13 cellular contexts compared by ENCODE assay signal in genomic region chr5:170451764-170452365, GRCh38. TPM values are rescaled to one million over a fixed set of nuclear protein-coding genes. Genes with fewer than 3 reads are reported as not detected.
DNase-seq lines count a peak whose midpoint lies in the region; ATAC-seq, FAIRE-seq and TF ChIP-seq lines count a peak whose summit lies in the region.
"Had no signal": no experiment of that assay in that cellular context is flagged by ENCODE, and none has a peak within 500 bp of the region (broad histone marks: within the 10 kb centered on the region; RNA-seq: fewer than 3 reads in every experiment).

No MANE protein-coding gene starts in this region.

- peak; percentile 90 to 95 for ATAC-seq in A549
- ATAC-seq in HG03039 (IDR thresholded peaks at IDR 0.05; ENCODE audit: unreplicated experiment) = no peak

- CTCF ChIA-PET in A549 (lab: Yijun Ruan, JAX) = interaction anchor here (0.6 to 4.2 kb wide), 5 partner anchors 17 to 180 kb away, joined by 3 to 25 read pairs (median 5); no protein-coding TSS in a partner anchor

- no peak for TF ChIP-seq EP300 in A549 (IDR thresholded peaks at IDR 0.05)

- POLR2A ChIA-PET in A549 (lab: Yijun Ruan, JAX) = no interaction called here

- peak overlapping the region in 1 of 2 experiments; percentile 70; a peak in 3 of 6 replicates for H3K27ac ChIP-seq in A549
- H3K27ac ChIP-seq: tibial artery had no signal

- no peak for FAIRE-seq in A549 (lab: Jason Lieb, UNC)
- FAIRE-seq: H1, TTC549 had no signal

- no peak overlapping the region for H3K4me3 ChIP-seq in A549
- H3K4me3 ChIP-seq: tibial artery had no signal

- TF ChIP-seq POLR2A in A549 (IDR thresholded peaks at IDR 0.05; ENCODE audit: low read length) = no peak

- H3K4me1 ChIP-seq in A549 = peaks cover 11% of the 10 kb centered on the region
- H3K4me1 ChIP-seq: tibial artery had no signal

- peak; percentile 28 to 40 for DNase-seq in A549 (ENCODE audit: low read depth in 1 of 2, low spot score in 1 of 2)
- DNase-seq in HPDE6-E6E7 (ENCODE audit: extremely low spot score) = peak; percentile 10
- DNase-seq in SIG-M5 (lab: John Stamatoyannopoulos, UW) = peak; percentile 74
- peak; percentile 71 for DNase-seq in fibroblast of the conjunctiva (ENCODE audit: low read depth)
- DNase-seq in DMS 273 treated with DMSO at 0.1 percent for 48 hours (lab: John Stamatoyannopoulos, UW) = no peak
- no peak for DNase-seq in amygdala (lab: John Stamatoyannopoulos, UW)
- DNase-seq in HuH-7 (ENCODE audit: low spot score) = no peak
- DNase-seq: activated naive CD4-positive, alpha-beta T cell treated with anti-CD3 and anti-CD28 coated beads, Interleukin-2, amount 50 U/mL, for 16 hours; RPMI8226; tibial artery had no signal

- H3K9me3 ChIP-seq in A549 = peaks cover 7% of the 10 kb centered on the region; the same call in 1 of the 3 replicates

- TF ChIP-seq CTCF in A549 (IDR thresholded peaks at IDR 0.05) = no peak

- H3K4me2 ChIP-seq in A549 = peak overlapping the region; percentile 21; the same call in 2 of the 3 replicates

- TF ChIP-seq RAD21 in A549 (conservative IDR thresholded peaks at IDR 0.05 in 1 of 2, IDR thresholded peaks at IDR 0.05 in 1 of 2) = no peak

- WGBS in A549 (ENCODE audit: missing lambda C conversion rate) = 53% methylated on average over 8 of the region's 8 CpGs

TF ChIP-seq in A549, 52 proteins besides CTCF, POLR2A, EP300 and RAD21:
- TF ChIP-seq HMGXB4 (CRISPR knock-in tag; IDR thresholded peaks at IDR 0.05; ENCODE audit: borderline replicate concordance) (no peak), NPAS2 (CRISPR knock-in tag; IDR thresholded peaks at IDR 0.05; ENCODE audit: borderline replicate concordance) (no peak), FOSL2 (IDR thresholded peaks at IDR 0.05) (peak; percentile 61; the same call in 1 of the 2 replicates), FOSL2 (CRISPR knock-in tag; IDR thresholded peaks at IDR 0.05) (peak; percentile 47), FOSB (CRISPR knock-in tag; IDR thresholded peaks at IDR 0.05) (no peak), TP53 (CRISPR knock-in tag; IDR thresholded peaks at IDR 0.05) (no peak), JUNB (IDR thresholded peaks at IDR 0.05) (peak; percentile 62; the same call in 1 of the 2 replicates), JUN (IDR thresholded peaks at IDR 0.05) (no peak), RCOR1 (IDR thresholded peaks at IDR 0.05; ENCODE audit: low read depth, low read length) (no peak), CEBPB (IDR thresholded peaks at IDR 0.05) (peak; percentile 90 to 94), HEYL (CRISPR knock-in tag; IDR thresholded peaks at IDR 0.05) (no peak), HES2 (IDR thresholded peaks at IDR 0.05) (0 out of 2 replicates have a peak, but pooled peaks have one; percentile 47), HOXB13 (CRISPR knock-in tag; IDR thresholded peaks at IDR 0.05; ENCODE audit: low read depth) (no peak), ATOH8 (CRISPR knock-in tag; IDR thresholded peaks at IDR 0.05; ENCODE audit: low read depth) (no peak), HOXB5 (CRISPR knock-in tag; IDR thresholded peaks at IDR 0.05) (0 out of 2 replicates have a peak, but pooled peaks have one; percentile 24)

RNA-seq across cellular contexts. Expression of gene KCNIP1, which starts 52.0 kb away (rescaled TPM):
- polyA plus RNA-seq in A549 (2011; rRNA removed) = not detected in 2 replicates
- polyA plus RNA-seq in A549 (2012; cell fraction: cytosol; rRNA removed) = not detected in 2 replicates
- polyA plus RNA-seq in A549 (2012; cell fraction: nucleus; rRNA removed) = not detected in 2 replicates
- polyA plus RNA-seq in A549 (2017; fragmentation: RNase III; extraction: RNeasy Plus Mini Kit Qiagen cat#74134 plus additional on column Dnase treatment) = 0.05 TPM in 1 of 3 replicates, not detected in the others
- not detected in 2 replicates for polyA minus RNA-seq in A549 (2011; rRNA and poly(A)+ RNA removed)

Comparison
In these comparisons a context has a peak if more than half of its experiments do, and no peak if none do; other contexts are left out.
1. DNase-seq: peak in A549 (2 of 2), HPDE6-E6E7 (single experiment), SIG-M5 (single experiment) and fibroblast of the conjunctiva (single experiment); none in DMS 273 treated with DMSO at 0.1 percent for 48 hours (single experiment), amygdala (0 of 56) and HuH-7 (single experiment).